In the genomic region with DNA sequence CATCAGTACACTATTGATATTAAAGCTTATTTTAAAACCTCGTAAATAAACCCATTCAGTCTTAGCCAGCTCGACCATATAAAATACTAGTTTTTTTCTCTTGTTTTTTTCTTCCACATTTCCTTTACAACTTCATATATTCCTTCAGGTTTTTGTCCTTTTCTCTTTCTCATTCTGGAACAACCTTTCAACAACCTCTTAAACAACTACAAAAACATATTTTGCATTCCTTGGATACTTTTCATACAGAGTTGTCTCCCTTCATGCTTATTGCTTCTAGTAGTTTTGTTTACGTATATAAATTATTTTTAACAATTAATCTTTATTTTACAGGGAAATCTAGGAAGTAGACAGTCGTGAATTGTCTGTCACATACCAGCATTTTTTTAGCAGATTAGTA, we compare ENCODE assay signal across 1 cellular context.
TF ChIP-seq lines count a peak whose summit lies in the region.

No MANE protein-coding gene starts in this region.

TF ChIP-seq in IMR-90, 13 proteins besides CTCF, POLR2A, EP300 and RAD21 (continued from another document):
- TF ChIP-seq NFE2L2 (IDR thresholded peaks at IDR 0.05; ENCODE audit: low read depth, low read length) = no peak
- no peak for TF ChIP-seq BHLHE40 (IDR thresholded peaks at IDR 0.05; ENCODE audit: low read depth, low read length)
- no peak for TF ChIP-seq SMC3 (IDR thresholded peaks at IDR 0.05; ENCODE audit: low read depth, low read length)
- TF ChIP-seq RFX5 (IDR thresholded peaks at IDR 0.05; ENCODE audit: low read depth, low read length) = no peak
- TF ChIP-seq FOS (IDR thresholded peaks at IDR 0.05; ENCODE audit: low read depth, low read length) = no peak
- no peak for TF ChIP-seq MAZ (IDR thresholded peaks at IDR 0.05; ENCODE audit: borderline replicate concordance, low read depth, low read length)
- TF ChIP-seq RCOR1 (IDR thresholded peaks at IDR 0.05; ENCODE audit: insufficient replicate concordance, low read length) = no peak
- TF ChIP-seq USF2 (IDR thresholded peaks at IDR 0.05; ENCODE audit: low read depth, low read length) = no peak
